Comparison of ENCODE assay signal across 34 cellular contexts in genomic region chr2:457792-458430, GRCh38.
DNase-seq lines count a peak whose midpoint lies in the region; ATAC-seq, FAIRE-seq and TF ChIP-seq lines count a peak whose summit lies in the region.
"Had no signal": no experiment of that assay in that cellular context is flagged by ENCODE, and none has a peak within 500 bp of the region (broad histone marks: within the 10 kb centered on the region; RNA-seq: fewer than 3 reads in every experiment).

No MANE protein-coding gene starts in this region.

- peaks cover 63% of the 10 kb centered on the region for H3K27me3 Mint-ChIP-seq in activated T-cell treated with anti-CD3 and anti-CD28 coated beads, Interleukin-2, amount 50 U/mL, for 72 hours (ENCODE audit: low read depth)
- peaks cover 2% of the 10 kb centered on the region for H3K27me3 Mint-ChIP-seq in neural progenitor cell (ENCODE audit: insufficient read depth, low read depth)

- H3K4me3 ChIP-seq in OCI-LY1 (ENCODE audit: low read depth, low read length, poor library complexity, severe bottlenecking), result no peak overlapping the region
- no peak overlapping the region for H3K4me3 ChIP-seq in neural progenitor cell
- H3K4me3 ChIP-seq: adrenal gland, esophagus squamous epithelium, GM12878, heart left ventricle, Peyer's patch, prostate gland, SJCRH30, tibial nerve had no signal

- H3K9me2 ChIP-seq in OCI-LY1 (ENCODE audit: low read depth, low read length), result no peaks in the 10 kb centered on the region

- no peak overlapping the region for H3K4me2 ChIP-seq in OCI-LY1 (ENCODE audit: low read length)
- H3K4me2 ChIP-seq in neural progenitor cell, result peak overlapping the region; percentile 44

- no peaks in the 10 kb centered on the region for H3K9me3 ChIP-seq in OCI-LY1 (ENCODE audit: low read length)
- no peaks in the 10 kb centered on the region for H3K9me3 ChIP-seq in neural progenitor cell (ENCODE audit: low read depth)
- H3K9me3 ChIP-seq: adrenal gland, BE2C, esophagus squamous epithelium, heart left ventricle, Peyer's patch, prostate gland, SJCRH30, tibial nerve had no signal

- no peak for FAIRE-seq in GM12892 (lab: Jason Lieb, UNC)
- FAIRE-seq: endometrium, GM12878, H54, keratinocyte had no signal

- no peaks in the 10 kb centered on the region for H4K20me1 ChIP-seq in OCI-LY1 (ENCODE audit: insufficient read depth, low read length)
- H4K20me1 ChIP-seq in neural progenitor cell (ENCODE audit: low read depth), result no peaks in the 10 kb centered on the region

- H3K4me3 Mint-ChIP-seq in activated T-cell treated with anti-CD3 and anti-CD28 coated beads, Interleukin-2, amount 50 U/mL, for 72 hours, result peak overlapping the region in 1 of 2 donors; percentile 66
- no peak overlapping the region for H3K4me3 Mint-ChIP-seq in neural progenitor cell
- H3K4me3 Mint-ChIP-seq: activated CD8-positive, alpha-beta T cell treated with anti-CD3 and anti-CD28 coated beads for 36 hours had no signal

- H3K36me3 ChIP-seq in OCI-LY1 (ENCODE audit: insufficient read depth, low read length) (no peaks in the 10 kb centered on the region), neural progenitor cell (no peaks in the 10 kb centered on the region)
- H3K36me3 ChIP-seq: adrenal gland, BE2C, esophagus squamous epithelium, heart left ventricle, Peyer's patch, prostate gland, SJCRH30, tibial nerve had no signal

- no peak overlapping the region for H2AFZ ChIP-seq in OCI-LY1 (ENCODE audit: low read length)
- H2AFZ ChIP-seq in neural progenitor cell (replicated peaks), result no peak overlapping the region

- peaks cover 86% of the 10 kb centered on the region for H3K4me1 ChIP-seq in OCI-LY1 (ENCODE audit: insufficient read depth, low read length, severe bottlenecking)
- peaks cover 9% of the 10 kb centered on the region for H3K4me1 ChIP-seq in neural progenitor cell
- H3K4me1 ChIP-seq: adrenal gland, BE2C, esophagus squamous epithelium, heart left ventricle, prostate gland, SJCRH30, tibial nerve had no signal

- TF ChIP-seq CTCF in OCI-LY1 (IDR thresholded peaks at IDR 0.05; ENCODE audit: low read length) (no peak), neural progenitor cell (IDR thresholded peaks at IDR 0.05) (no peak)

- H3K36me3 Mint-ChIP-seq in activated T-cell treated with anti-CD3 and anti-CD28 coated beads, Interleukin-2, amount 50 U/mL, for 72 hours (ENCODE audit: insufficient read depth in 2 of 2), result peaks cover 0 to 2% of the 10 kb centered on the region in 2 donors
- H3K36me3 Mint-ChIP-seq in neural progenitor cell, result peaks cover 4% of the 10 kb centered on the region
- H3K36me3 Mint-ChIP-seq: CD8-positive, alpha-beta memory T cell had no signal

- intact Hi-C loops in posterior cingulate gyrus (cut with DNase I), result no loop called here

- TF ChIP-seq POLR2A in GM12892 (IDR thresholded peaks at IDR 0.05; ENCODE audit: low read depth, low read length), result no peak

- ATAC-seq in activated T-cell treated with anti-CD3 and anti-CD28 coated beads, Interleukin-2, amount 50 U/mL, for 72 hours (replicated peaks in 1 of 2), result peak; percentile 64 to 77
- no peak for ATAC-seq in HG03469 (IDR thresholded peaks at IDR 0.05; ENCODE audit: unreplicated experiment)
- ATAC-seq: GM12878, heart left ventricle, sciatic nerve had no signal

- peaks cover 56% of the 10 kb centered on the region for H3K4me1 Mint-ChIP-seq in activated T-cell treated with anti-CD3 and anti-CD28 coated beads, Interleukin-2, amount 50 U/mL, for 72 hours (ENCODE audit: low read depth)
- H3K4me1 Mint-ChIP-seq in neural progenitor cell, result peaks cover 42% of the 10 kb centered on the region

- H3K9me3 Mint-ChIP-seq in activated T-cell treated with anti-CD3 and anti-CD28 coated beads, Interleukin-2, amount 50 U/mL, for 72 hours, result no peaks in the 10 kb centered on the region
- peaks cover 20% of the 10 kb centered on the region for H3K9me3 Mint-ChIP-seq in neural progenitor cell
- H3K9me3 Mint-ChIP-seq: activated CD8-positive, alpha-beta T cell treated with anti-CD3 and anti-CD28 coated beads for 36 hours; CD8-positive, alpha-beta memory T cell had no signal

- H3K79me2 ChIP-seq in OCI-LY1 (ENCODE audit: insufficient read depth, low read length) (no peaks in the 10 kb centered on the region), neural progenitor cell (ENCODE audit: low read depth) (no peaks in the 10 kb centered on the region)

- H3K9ac ChIP-seq in OCI-LY1 (ENCODE audit: low read length) (no peak overlapping the region), neural progenitor cell (no peak overlapping the region)

- H3K27ac Mint-ChIP-seq in activated T-cell treated with anti-CD3 and anti-CD28 coated beads, Interleukin-2, amount 50 U/mL, for 72 hours, result peak overlapping the region; percentile 67
- no peak overlapping the region for H3K27ac Mint-ChIP-seq in neural progenitor cell
- H3K27ac Mint-ChIP-seq: activated CD8-positive, alpha-beta T cell treated with anti-CD3 and anti-CD28 coated beads for 36 hours had no signal

- H3K27ac ChIP-seq in OCI-LY1 (ENCODE audit: low read depth, low read length, poor library complexity, severe bottlenecking), result peak overlapping the region; percentile 50
- no peak overlapping the region for H3K27ac ChIP-seq in neural progenitor cell
- H3K27ac ChIP-seq: adrenal gland, esophagus squamous epithelium, heart left ventricle, Peyer's patch, prostate gland, SJCRH30, tibial nerve had no signal

- no peaks in the 10 kb centered on the region for H3F3A ChIP-seq in OCI-LY1 (ENCODE audit: insufficient read depth, low read length)
- H3F3A ChIP-seq in neural progenitor cell (ENCODE audit: low read depth), result no peaks in the 10 kb centered on the region

- H3K27me3 ChIP-seq in OCI-LY1 (ENCODE audit: insufficient read depth, low read length) (no peaks in the 10 kb centered on the region), neural progenitor cell (no peaks in the 10 kb centered on the region)
- H3K27me3 ChIP-seq: adrenal gland, BE2C, Peyer's patch, tibial nerve had no signal

- no peak for DNase-seq in activated T-cell treated with anti-CD3 and anti-CD28 coated beads, Interleukin-2, amount 50 U/mL, for 72 hours
- no peak for DNase-seq in activated T-cell treated with anti-CD3 and anti-CD28 coated beads for 4 hours
- peak; percentile 51 for DNase-seq in cerebellar cortex (ENCODE audit: low spot score)
- no peak for DNase-seq in neural progenitor cell (ENCODE audit: low spot score)
- DNase-seq in GM12892 (ENCODE audit: insufficient read length), result no peak
- DNase-seq in posterior cingulate gyrus, result no peak
- DNase-seq: ACHN; activated CD4-positive, CD25-positive, alpha-beta regulatory T cell treated with anti-CD3 and anti-CD28 coated beads, Interleukin-2, amount 50 U/mL, for 72 hours; activated CD8-positive, alpha-beta memory T cell treated with anti-CD3 and anti-CD28 coated beads, Interleukin-2, amount 50 U/mL, for 48 hours; activated gamma-delta T cell; adrenal gland; BE2C; central memory CD4-positive, alpha-beta T cell; esophagus squamous epithelium; foreskin melanocyte; heart left ventricle; NCI-H1417 treated with DMSO at 0.1 percent for 48 hours; NCI-H2081; NCI-H345; nucleus accumbens; Peyer's patch; SJCRH30; stimulated activated CD4-positive, alpha-beta T cell treated with anti-CD3 and anti-CD28 coated beads, Interleukin-2, amount 100 ng/mL, for 48 hours had no signal
